In genomic region chr10:17835688-17836087, GRCh38 we compare ENCODE assay signal across 15 cellular contexts. TPM values are rescaled to one million over a fixed set of nuclear protein-coding genes. Genes with fewer than 3 reads are reported as not detected.
DNase-seq lines count a peak whose midpoint lies in the region; ATAC-seq and TF ChIP-seq lines count a peak whose summit lies in the region.
"Had no signal": no experiment of that assay in that cellular context is flagged by ENCODE, and none has a peak within 500 bp of the region (broad histone marks: within the 10 kb centered on the region; RNA-seq: fewer than 3 reads in every experiment).

No MANE protein-coding gene starts in this region.

- peak overlapping the region; percentile 88 for H3K27ac Mint-ChIP-seq in dendritic cell treated with granulocyte-macrophage colony-stimulating factor and Interleukin-4, amounts not matched to agents 40 ng/mL and 50 ng/mL, for 4 days
- H3K27ac Mint-ChIP-seq in osteocyte (ENCODE audit: unreplicated experiment) = no peak overlapping the region
- H3K27ac Mint-ChIP-seq: nephron progenitor cell had no signal

- H3K27ac ChIP-seq in substantia nigra (ENCODE audit: low read depth, low read length, poor library complexity, severe bottlenecking) = no peak overlapping the region
- H3K27ac ChIP-seq: upper lobe of left lung had no signal

- DNase-seq in Daoy (ENCODE audit: low read depth) (peak; percentile 76), NCI-H226 (peak; percentile 93), mucosa of descending colon (no peak), osteocyte (ENCODE audit: extremely low spot score, unreplicated experiment) (no peak), substantia nigra (lab: John Stamatoyannopoulos, UW) (no peak), NCI-H1930 (lab: John Stamatoyannopoulos, UW) (no peak)
- no peak for DNase-seq in activated CD4-positive, CD25-positive, alpha-beta regulatory T cell treated with anti-CD3 and anti-CD28 coated beads, Interleukin-2, amount 50 U/mL, for 72 hours
- DNase-seq: GDM1, hippocampal formation, NCI-H446 treated with DMSO at 0.1 percent for 48 hours, nephron progenitor cell, T-helper 2 cell, upper lobe of left lung had no signal

- peak; percentile 16 for ATAC-seq in mucosa of descending colon
- ATAC-seq: HepG2 had no signal

- no peak overlapping the region for H3K4me3 ChIP-seq in mucosa of descending colon
- H3K4me3 ChIP-seq: upper lobe of left lung had no signal

- intact Hi-C loops in dendritic cell treated with granulocyte-macrophage colony-stimulating factor and Interleukin-4, amounts not matched to agents 40 ng/mL and 50 ng/mL, for 4 days (cut with micrococcal nuclease) = no loop called here
- intact Hi-C loops in mucosa of descending colon (cut with DNase I, micrococcal nuclease) = no loop called here

- no peaks in the 10 kb centered on the region for H3K9me3 ChIP-seq in mucosa of descending colon
- H3K9me3 ChIP-seq: upper lobe of left lung had no signal

- peaks cover 67% of the 10 kb centered on the region for H3K4me1 Mint-ChIP-seq in dendritic cell treated with granulocyte-macrophage colony-stimulating factor and Interleukin-4, amounts not matched to agents 40 ng/mL and 50 ng/mL, for 4 days (ENCODE audit: low read depth)
- peaks cover 11% of the 10 kb centered on the region for H3K4me1 Mint-ChIP-seq in osteocyte (ENCODE audit: unreplicated experiment)

- H3K9me3 Mint-ChIP-seq in dendritic cell treated with granulocyte-macrophage colony-stimulating factor and Interleukin-4, amounts not matched to agents 40 ng/mL and 50 ng/mL, for 4 days = no peaks in the 10 kb centered on the region
- H3K9me3 Mint-ChIP-seq in osteocyte (ENCODE audit: unreplicated experiment) = no peaks in the 10 kb centered on the region
- H3K9me3 Mint-ChIP-seq: nephron progenitor cell had no signal

- H3K36me3 Mint-ChIP-seq in dendritic cell treated with granulocyte-macrophage colony-stimulating factor and Interleukin-4, amounts not matched to agents 40 ng/mL and 50 ng/mL, for 4 days (ENCODE audit: low read depth) = peaks cover 85% of the 10 kb centered on the region
- H3K36me3 Mint-ChIP-seq in osteocyte (ENCODE audit: unreplicated experiment) = no peaks in the 10 kb centered on the region

- no peaks in the 10 kb centered on the region for H3K4me1 ChIP-seq in mucosa of descending colon (ENCODE audit: low read depth)

- H3K4me3 Mint-ChIP-seq in dendritic cell treated with granulocyte-macrophage colony-stimulating factor and Interleukin-4, amounts not matched to agents 40 ng/mL and 50 ng/mL, for 4 days = peak overlapping the region; percentile 23
- no peak overlapping the region for H3K4me3 Mint-ChIP-seq in osteocyte (ENCODE audit: unreplicated experiment)
- H3K4me3 Mint-ChIP-seq: nephron progenitor cell had no signal

- H3K27me3 Mint-ChIP-seq in dendritic cell treated with granulocyte-macrophage colony-stimulating factor and Interleukin-4, amounts not matched to agents 40 ng/mL and 50 ng/mL, for 4 days = no peaks in the 10 kb centered on the region
- H3K27me3 Mint-ChIP-seq in osteocyte (ENCODE audit: unreplicated experiment) = no peaks in the 10 kb centered on the region

- no peaks in the 10 kb centered on the region for H3K36me3 ChIP-seq in mucosa of descending colon (ENCODE audit: low read depth)
- H3K36me3 ChIP-seq: upper lobe of left lung had no signal

- no peak for TF ChIP-seq CTCF in mucosa of descending colon (IDR thresholded peaks at IDR 0.05)
- TF ChIP-seq CTCF in osteocyte (IDR thresholded peaks at IDR 0.05) = no peak

RNA-seq across cellular contexts. Expression of gene MRC1, which starts 26.5 kb away (rescaled TPM):
- total RNA-seq in Daoy (2014; rRNA removed; shearing (Covaris generic)) = not detected in 2 replicates
- total RNA-seq in mucosa of descending colon (10 to 100 TPM in 2 of 3 donors, 1 to 10 TPM in 1; 6.9 to 48.4 (median 43.0) TPM), osteocyte (not detected in 2 replicates)
- total RNA-seq: HepG2 had no signal

Comparison
In these comparisons a context has a peak if more than half of its experiments do, and no peak if none do; other contexts are left out.
1. DNase-seq: peak in Daoy (single experiment) and NCI-H226 (single experiment); none in mucosa of descending colon (0 of 3), osteocyte (single experiment), substantia nigra (0 of 49), NCI-H1930 (0 of 2) and activated CD4-positive, CD25-positive, alpha-beta regulatory T cell treated with anti-CD3 and anti-CD28 coated beads, Interleukin-2, amount 50 U/mL, for 72 hours (single experiment).